In genomic region chr1:100265931-100266830, GRCh38 we compare ENCODE assay signal across 8 cellular contexts. TPM values are rescaled to one million over a fixed set of nuclear protein-coding genes. Genes with fewer than 3 reads are reported as not detected.
A peak's percentile ranks its signal among the peaks of the same experiment; 100 is the strongest.
DNase-seq lines count a peak whose midpoint lies in the region; ATAC-seq, FAIRE-seq and TF ChIP-seq lines count a peak whose summit lies in the region.

Gene RTCA (plus strand): TSS chr1:100266216. CDS start chr1:100266376, 160 bp downstream.

- H3K27me3 ChIP-seq in ACC112 (ENCODE audit: insufficient read depth, low read length) (no peaks in the 10 kb centered on the region), bronchial epithelial cell (ENCODE audit: control insufficient read depth, insufficient read depth, low read length) (no peaks in the 10 kb centered on the region), smooth muscle cell (ENCODE audit: low read depth) (no peaks in the 10 kb centered on the region)

- H3K9me3 ChIP-seq in smooth muscle cell (replicated peaks; ENCODE audit: low read depth), result no peaks in the 10 kb centered on the region

- peak within 1 kb of the TSS; percentile 88 for H3K4me2 ChIP-seq in smooth muscle cell

- peak; percentile 96 for ATAC-seq in GM18873 (IDR thresholded peaks at IDR 0.05; ENCODE audit: low FRiP score, unreplicated experiment)
- ATAC-seq in HG03139 (IDR thresholded peaks at IDR 0.05; ENCODE audit: unreplicated experiment), result peak; percentile 96

- 1% methylated on average over 48 of the region's 56 CpGs for WGBS in smooth muscle cell (ENCODE audit: low lambda C conversion rate)

- TF ChIP-seq CTCF in WI38 (IDR thresholded peaks at IDR 0.05; ENCODE audit: low read depth, low read length) (no peak), bronchial epithelial cell (IDR thresholded peaks at IDR 0.05; ENCODE audit: insufficient read depth, low read length, severe bottlenecking) (no peak), smooth muscle cell (IDR thresholded peaks at IDR 0.05; ENCODE audit: borderline replicate concordance, insufficient read depth, poor library complexity, severe bottlenecking) (no peak)

- peaks cover 35% of the 10 kb centered on the region for H3K79me2 ChIP-seq in ACC112 (ENCODE audit: control insufficient read depth, insufficient read depth, low read length, unreplicated experiment)
- peaks cover 53% of the 10 kb centered on the region for H3K79me2 ChIP-seq in smooth muscle cell (ENCODE audit: low read depth)

- H4K20me1 ChIP-seq in smooth muscle cell (ENCODE audit: low read depth), result peaks cover 5% of the 10 kb centered on the region

- FAIRE-seq in bronchial epithelial cell (lab: Jason Lieb, UNC), result peak; percentile 43

- peak within 1 kb of the TSS; percentile 87 for H2AFZ ChIP-seq in ACC112 (ENCODE audit: low read length, unreplicated experiment)
- H2AFZ ChIP-seq in smooth muscle cell (ENCODE audit: low read depth), result peak within 1 kb of the TSS; percentile 98

- DNase-seq in NCI-H2227 (lab: John Stamatoyannopoulos, UW; ENCODE audit: unreplicated experiment), result peak; percentile 98
- peak; percentile 88 for DNase-seq in bronchial epithelial cell (ENCODE audit: low read depth)
- DNase-seq in iPS-NIHi11 (ENCODE audit: low spot score), result peak; percentile 96
- DNase-seq in smooth muscle cell (lab: John Stamatoyannopoulos, UW; ENCODE audit: unreplicated experiment), result peak; percentile 73

- peak within 1 kb of the TSS; percentile 83 for H3K9ac ChIP-seq in smooth muscle cell (ENCODE audit: low read depth)

- H3K4me3 ChIP-seq in ACC112 (ENCODE audit: low read depth, low read length), result peak within 1 kb of the TSS; percentile 92
- peak within 1 kb of the TSS; percentile 97 for H3K4me3 ChIP-seq in WI38 (ENCODE audit: low read depth, low read length)
- H3K4me3 ChIP-seq in bronchial epithelial cell (ENCODE audit: low read depth, low read length), result peak within 1 kb of the TSS; percentile 98
- H3K4me3 ChIP-seq in smooth muscle cell, result peak within 1 kb of the TSS; percentile 92

- peak within 1 kb of the TSS; percentile 33 for H3K27ac ChIP-seq in ACC112 (ENCODE audit: low read depth, low read length)
- peak within 1 kb of the TSS; percentile 80 for H3K27ac ChIP-seq in smooth muscle cell (ENCODE audit: low read depth)

- H3F3A ChIP-seq in smooth muscle cell (ENCODE audit: low read depth), result no peaks in the 10 kb centered on the region

- H3K4me1 ChIP-seq in ACC112 (ENCODE audit: control insufficient read depth, insufficient read depth, low read length, unreplicated experiment) (peaks cover 10% of the 10 kb centered on the region), smooth muscle cell (ENCODE audit: low read depth) (peaks cover 13% of the 10 kb centered on the region)

- H3K36me3 ChIP-seq in ACC112 (ENCODE audit: insufficient read depth, low read length) (peaks cover 19% of the 10 kb centered on the region), bronchial epithelial cell (ENCODE audit: control insufficient read depth, insufficient read depth, low read length) (peaks cover 6% of the 10 kb centered on the region), smooth muscle cell (ENCODE audit: low read depth) (peaks cover 24% of the 10 kb centered on the region)

RNA-seq across cellular contexts. Expression of gene RTCA, which starts in this region (rescaled TPM):
- total RNA-seq in bronchial epithelial cell (44.3 and 64.0 TPM in 2 replicates), smooth muscle cell (62.2 and 67.5 TPM in 2 replicates)
- 51.7 and 53.2 TPM in 2 replicates for polyA plus RNA-seq in smooth muscle cell

Comparison
In these comparisons a context has a peak if more than half of its experiments do, and no peak if none do; other contexts are left out.
1. Peak in every context shown above with its lines: DNase-seq, ATAC-seq, H3K4me3 ChIP-seq and H3K27ac ChIP-seq.